In the genomic region with DNA sequence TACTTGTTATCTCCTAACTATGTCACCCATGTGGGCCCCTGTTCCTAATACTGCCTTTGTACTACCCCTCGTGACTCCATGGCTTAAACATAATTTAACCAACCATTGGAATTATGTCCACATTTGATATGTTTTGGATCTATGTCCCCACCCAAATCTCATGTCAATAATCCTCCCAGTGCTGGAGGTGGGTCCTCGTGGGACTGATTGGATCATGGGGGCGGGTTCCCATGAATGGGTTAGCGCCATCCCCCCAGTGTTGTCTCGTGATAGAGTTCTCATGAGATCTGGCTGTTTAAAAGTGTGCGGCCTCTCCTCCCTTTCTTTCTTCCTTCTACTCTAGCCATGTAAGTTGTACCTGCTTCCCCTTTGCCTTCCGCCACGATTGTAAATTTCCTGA, we compare ENCODE assay signal across 17 cellular contexts. TPM values are rescaled to one million over a fixed set of nuclear protein-coding genes. Genes with fewer than 3 reads are reported as not detected.
DNase-seq lines count a peak whose midpoint lies in the region; ATAC-seq lines count a peak whose summit lies in the region.
"Had no signal": no experiment of that assay in that cellular context is flagged by ENCODE, and none has a peak within 500 bp of the region (broad histone marks: within the 10 kb centered on the region; RNA-seq: fewer than 3 reads in every experiment).

No MANE protein-coding gene starts in this region.

- H3K27me3 Mint-ChIP-seq in activated CD4-positive, alpha-beta T cell treated with anti-CD3 and anti-CD28 coated beads, Interleukin-2, amount 10 ng/mL, durations not matched to agents 7 days and 5 days: no peaks in the 10 kb centered on the region
- peaks cover 13% of the 10 kb centered on the region for H3K27me3 Mint-ChIP-seq in T-helper 17 cell
- no peaks in the 10 kb centered on the region for H3K27me3 Mint-ChIP-seq in dendritic cell treated with granulocyte-macrophage colony-stimulating factor and Interleukin-4, amounts not matched to agents 40 ng/mL and 50 ng/mL, for 4 days

- peaks cover 30% of the 10 kb centered on the region for H3K36me3 Mint-ChIP-seq in activated CD4-positive, alpha-beta T cell treated with anti-CD3 and anti-CD28 coated beads, Interleukin-2, amount 10 ng/mL, durations not matched to agents 7 days and 5 days (ENCODE audit: low read depth)
- peaks cover 2% of the 10 kb centered on the region for H3K36me3 Mint-ChIP-seq in T-helper 17 cell (ENCODE audit: low read depth)
- peaks cover 6% of the 10 kb centered on the region for H3K36me3 Mint-ChIP-seq in dendritic cell treated with granulocyte-macrophage colony-stimulating factor and Interleukin-4, amounts not matched to agents 40 ng/mL and 50 ng/mL, for 4 days (ENCODE audit: low read depth)
- H3K36me3 Mint-ChIP-seq in stimulated activated effector memory CD8-positive, alpha-beta T cell treated with anti-CD3 and anti-CD28 coated beads, Interleukin-12 subunit alpha, Interleukin-12 subunit beta, amount 100 ng/mL, for 72 hours: no peaks in the 10 kb centered on the region

- peaks cover 50% of the 10 kb centered on the region for H3K4me1 Mint-ChIP-seq in activated CD4-positive, alpha-beta T cell treated with anti-CD3 and anti-CD28 coated beads, Interleukin-2, amount 10 ng/mL, durations not matched to agents 7 days and 5 days
- H3K4me1 Mint-ChIP-seq in T-helper 17 cell: peaks cover 8% of the 10 kb centered on the region
- H3K4me1 Mint-ChIP-seq in dendritic cell treated with granulocyte-macrophage colony-stimulating factor and Interleukin-4, amounts not matched to agents 40 ng/mL and 50 ng/mL, for 4 days (ENCODE audit: low read depth): peaks cover 44% of the 10 kb centered on the region
- H3K4me1 Mint-ChIP-seq in stimulated activated effector memory CD8-positive, alpha-beta T cell treated with anti-CD3 and anti-CD28 coated beads, Interleukin-12 subunit alpha, Interleukin-12 subunit beta, amount 100 ng/mL, for 72 hours: peaks cover 26% of the 10 kb centered on the region

- peak overlapping the region; percentile 74 for H3K4me3 Mint-ChIP-seq in activated CD4-positive, alpha-beta T cell treated with anti-CD3 and anti-CD28 coated beads, Interleukin-2, amount 10 ng/mL, durations not matched to agents 7 days and 5 days
- peak overlapping the region; percentile 59 for H3K4me3 Mint-ChIP-seq in T-helper 17 cell
- peak overlapping the region; percentile 61 for H3K4me3 Mint-ChIP-seq in dendritic cell treated with granulocyte-macrophage colony-stimulating factor and Interleukin-4, amounts not matched to agents 40 ng/mL and 50 ng/mL, for 4 days
- H3K4me3 Mint-ChIP-seq in stimulated activated effector memory CD8-positive, alpha-beta T cell treated with anti-CD3 and anti-CD28 coated beads, Interleukin-12 subunit alpha, Interleukin-12 subunit beta, amount 100 ng/mL, for 72 hours: peak overlapping the region; percentile 3
- H3K4me3 Mint-ChIP-seq: neural crest cell had no signal

- POLR2A ChIA-PET in activated CD4-positive, alpha-beta T cell treated with anti-CD3 and anti-CD28 coated beads, Interleukin-2, amount 10 ng/mL, durations not matched to agents 7 days and 5 days (lab: Charles Lee): no interaction called here

- intact Hi-C loops in dendritic cell treated with granulocyte-macrophage colony-stimulating factor and Interleukin-4, amounts not matched to agents 40 ng/mL and 50 ng/mL, for 4 days (cut with micrococcal nuclease): loop anchor here (2.0 to 5.0 kb wide), 2 partner anchors 17 to 33 kb away; no protein-coding TSS in a partner anchor

- no peak for ATAC-seq in T-helper 17 cell
- ATAC-seq in stimulated activated effector memory CD8-positive, alpha-beta T cell treated with anti-CD3 and anti-CD28 coated beads, Interleukin-12 subunit alpha, Interleukin-12 subunit beta, amount 100 ng/mL, for 72 hours: no peak
- ATAC-seq in GM21526 (IDR thresholded peaks at IDR 0.05; ENCODE audit: low FRiP score, unreplicated experiment): no peak
- ATAC-seq: A549 had no signal

- peaks cover 6% of the 10 kb centered on the region for H3K9me3 Mint-ChIP-seq in activated CD4-positive, alpha-beta T cell treated with anti-CD3 and anti-CD28 coated beads, Interleukin-2, amount 10 ng/mL, durations not matched to agents 7 days and 5 days
- peaks cover 9% of the 10 kb centered on the region for H3K9me3 Mint-ChIP-seq in dendritic cell treated with granulocyte-macrophage colony-stimulating factor and Interleukin-4, amounts not matched to agents 40 ng/mL and 50 ng/mL, for 4 days
- H3K9me3 Mint-ChIP-seq in stimulated activated effector memory CD8-positive, alpha-beta T cell treated with anti-CD3 and anti-CD28 coated beads, Interleukin-12 subunit alpha, Interleukin-12 subunit beta, amount 100 ng/mL, for 72 hours: no peaks in the 10 kb centered on the region
- H3K9me3 Mint-ChIP-seq: neural crest cell had no signal

- peak overlapping the region; percentile 98 for H3K27ac Mint-ChIP-seq in activated CD4-positive, alpha-beta T cell treated with anti-CD3 and anti-CD28 coated beads, Interleukin-2, amount 10 ng/mL, durations not matched to agents 7 days and 5 days
- H3K27ac Mint-ChIP-seq in T-helper 17 cell: no peak overlapping the region
- H3K27ac Mint-ChIP-seq in dendritic cell treated with granulocyte-macrophage colony-stimulating factor and Interleukin-4, amounts not matched to agents 40 ng/mL and 50 ng/mL, for 4 days: peak overlapping the region; percentile 90
- H3K27ac Mint-ChIP-seq in stimulated activated effector memory CD8-positive, alpha-beta T cell treated with anti-CD3 and anti-CD28 coated beads, Interleukin-12 subunit alpha, Interleukin-12 subunit beta, amount 100 ng/mL, for 72 hours: no peak overlapping the region

- H3K9me3 ChIP-seq in T-helper 17 cell (ENCODE audit: control insufficient read depth, low read length, poor library complexity, severe bottlenecking): no peaks in the 10 kb centered on the region
- H3K9me3 ChIP-seq: A549, colonic mucosa, SJSA1, upper lobe of left lung had no signal

- DNase-seq in activated CD4-positive, alpha-beta T cell treated with anti-CD3 and anti-CD28 coated beads, Interleukin-2, amount 10 ng/mL, durations not matched to agents 7 days and 5 days: no peak
- no peak for DNase-seq in activated CD4-positive, alpha-beta T cell treated with anti-CD3 and anti-CD28 coated beads, Interleukin-2, amount 50 U/mL, for 1 hour
- DNase-seq in T-helper 17 cell (no peak), NCI-H2081 (lab: John Stamatoyannopoulos, UW) (no peak), amygdala (lab: John Stamatoyannopoulos, UW) (no peak)
- DNase-seq in stimulated activated effector memory CD8-positive, alpha-beta T cell treated with anti-CD3 and anti-CD28 coated beads, Interleukin-12 subunit alpha, Interleukin-12 subunit beta, amount 100 ng/mL, for 72 hours (ENCODE audit: low spot score in 2 of 2): no peak
- DNase-seq: HCEC 1CT, NCI-H1930, NCI-H510A treated with DMSO at 0.1 percent for 48 hours, retina had no signal

- CTCF ChIA-PET in activated CD4-positive, alpha-beta T cell treated with anti-CD3 and anti-CD28 coated beads, Interleukin-2, amount 10 ng/mL, durations not matched to agents 7 days and 5 days (lab: Charles Lee): interaction anchor here (0.6 kb wide), 1 partner anchor 1196 kb away, joined by 3 read pairs; no protein-coding TSS in a partner anchor

RNA-seq across cellular contexts. Expression of gene CBR1, which starts 9.8 kb away (rescaled TPM):
- total RNA-seq in activated CD4-positive, alpha-beta T cell treated with anti-CD3 and anti-CD28 coated beads, Interleukin-2, amount 10 ng/mL, durations not matched to agents 7 days and 5 days: 10 to 100 TPM; 49.5 to 51.1 TPM
- total RNA-seq in T-helper 17 cell: 1 to 10 TPM; 4.2 to 6.3 TPM

RNA-seq across cellular contexts. Expression of gene SETD4, which starts 19.3 kb away (rescaled TPM):
- total RNA-seq in activated CD4-positive, alpha-beta T cell treated with anti-CD3 and anti-CD28 coated beads, Interleukin-2, amount 10 ng/mL, durations not matched to agents 7 days and 5 days: 10 to 100 TPM; 15.7 to 19.4 TPM
- total RNA-seq in T-helper 17 cell: 10 to 100 TPM; 16.5 to 19.1 TPM

RNA-seq across cellular contexts. Expression of gene CBR3, which starts 55.2 kb away (rescaled TPM):
- total RNA-seq in activated CD4-positive, alpha-beta T cell treated with anti-CD3 and anti-CD28 coated beads, Interleukin-2, amount 10 ng/mL, durations not matched to agents 7 days and 5 days: 10 to 100 TPM; 24.4 to 30.9 TPM
- total RNA-seq in T-helper 17 cell: 1 to 10 TPM; 2.2 to 3.1 TPM

Comparison
In these comparisons a context has a peak if more than half of its experiments do, and no peak if none do; other contexts are left out.
1. H3K27ac Mint-ChIP-seq: peak in activated CD4-positive, alpha-beta T cell treated with anti-CD3 and anti-CD28 coated beads, Interleukin-2, amount 10 ng/mL, durations not matched to agents 7 days and 5 days (single experiment) and dendritic cell treated with granulocyte-macrophage colony-stimulating factor and Interleukin-4, amounts not matched to agents 40 ng/mL and 50 ng/mL, for 4 days (single experiment); none in T-helper 17 cell (single experiment) and stimulated activated effector memory CD8-positive, alpha-beta T cell treated with anti-CD3 and anti-CD28 coated beads, Interleukin-12 subunit alpha, Interleukin-12 subunit beta, amount 100 ng/mL, for 72 hours (single experiment).
2. H3K4me3 Mint-ChIP-seq: peak in every context shown above with its lines; median percentile 74 in activated CD4-positive, alpha-beta T cell treated with anti-CD3 and anti-CD28 coated beads, Interleukin-2, amount 10 ng/mL, durations not matched to agents 7 days and 5 days; 61 in dendritic cell treated with granulocyte-macrophage colony-stimulating factor and Interleukin-4, amounts not matched to agents 40 ng/mL and 50 ng/mL, for 4 days; 59 in T-helper 17 cell; 3 in stimulated activated effector memory CD8-positive, alpha-beta T cell treated with anti-CD3 and anti-CD28 coated beads, Interleukin-12 subunit alpha, Interleukin-12 subunit beta, amount 100 ng/mL, for 72 hours.
3. RNA of gene CBR1, which starts 9.8 kb away (total RNA-seq): 49.5 to 51.1 TPM in activated CD4-positive, alpha-beta T cell treated with anti-CD3 and anti-CD28 coated beads, Interleukin-2, amount 10 ng/mL, durations not matched to agents 7 days and 5 days; 4.2 to 6.3 TPM in T-helper 17 cell; every median in the first group is over 4 times any median in the second.
4. RNA of gene CBR3, which starts 55.2 kb away (total RNA-seq): 24.4 to 30.9 TPM in activated CD4-positive, alpha-beta T cell treated with anti-CD3 and anti-CD28 coated beads, Interleukin-2, amount 10 ng/mL, durations not matched to agents 7 days and 5 days; 2.2 to 3.1 TPM in T-helper 17 cell; every median in the first group is over 4 times any median in the second.